Comparison of ENCODE assay signal across 30 cellular contexts in genomic region chr4:53141308-53141707, GRCh38.
"Had no signal": no experiment of that assay in that cellular context is flagged by ENCODE, and none has a peak within 500 bp of the region (broad histone marks: within the 10 kb centered on the region; RNA-seq: fewer than 3 reads in every experiment).

No MANE protein-coding gene starts in this region.

- ATAC-seq: activated CD4-positive, CD25-positive, alpha-beta regulatory T cell treated with anti-CD3 and anti-CD28 coated beads, Interleukin-2, amount 50 U/mL, for 24 hours; activated naive CD8-positive, alpha-beta T cell treated with anti-CD3 and anti-CD28 coated beads, Interleukin-2, amount 50 U/mL, for 24 hours; foreskin keratinocyte; left lobe of liver; lower lobe of right lung; naive thymus-derived CD4-positive, alpha-beta T cell; right lobe of liver; stimulated activated memory B cell treated with anti-CD40 and anti-IgM and Interleukin-4, amounts not matched to agents 10 μg/mL and 1 μg/mL and 100 μg/mL, for 72 hours; T-cell had no signal

- H3K4me1 Mint-ChIP-seq: neural crest cell; stimulated activated memory B cell treated with anti-CD40 and anti-IgM and Interleukin-4, amounts not matched to agents 10 μg/mL and 1 μg/mL and 100 μg/mL, for 72 hours had no signal

- H3K36me3 ChIP-seq: brain microvascular endothelial cell had no signal

- H3K4me3 ChIP-seq: esophagus muscularis mucosa, lower lobe of right lung, right lobe of liver, stomach, suprapubic skin, tibial nerve had no signal

- H3K9me3 Mint-ChIP-seq: central memory CD8-positive, alpha-beta T cell; neural crest cell; stimulated activated memory B cell treated with anti-CD40 and anti-IgM and Interleukin-4, amounts not matched to agents 10 μg/mL and 1 μg/mL and 100 μg/mL, for 72 hours had no signal

- H3K4me1 ChIP-seq: foreskin keratinocyte, lower lobe of right lung, right lobe of liver, stomach, suprapubic skin, tibial nerve had no signal

- DNase-seq: activated CD4-positive, alpha-beta T cell treated with anti-CD3 and anti-CD28 coated beads, Interleukin-2, amount 50 U/mL, for 4 hours; activated CD8-positive, alpha-beta memory T cell treated with anti-CD3 and anti-CD28 coated beads for 24 hours; activated CD8-positive, alpha-beta memory T cell treated with anti-CD3 and anti-CD28 coated beads, Interleukin-2, amount 50 U/mL, for 4 hours; activated effector memory CD4-positive, alpha-beta T cell treated with anti-CD3 and anti-CD28 coated beads, Interleukin-2, amount 50 U/mL, for 16 hours; activated naive CD4-positive, alpha-beta T cell treated with anti-CD3 and anti-CD28 coated beads, Interleukin-2, amount 50 U/mL, for 16 hours; activated naive CD8-positive, alpha-beta T cell treated with anti-CD3 and anti-CD28 coated beads, Interleukin-2, amount 50 U/mL, for 24 hours; activated T-cell treated with anti-CD3 and anti-CD28 coated beads, Interleukin-2, amount 50 U/mL, for 24 hours; anterior cingulate cortex; brain microvascular endothelial cell; effector memory CD4-positive, alpha-beta T cell; foreskin keratinocyte; immature natural killer cell; lower lobe of right lung; naive thymus-derived CD4-positive, alpha-beta T cell; posterior cingulate gyrus; right lobe of liver; small intestine; stimulated activated CD4-positive, alpha-beta T cell treated with anti-CD3 and anti-CD28 coated beads, Interleukin-2, amount 100 ng/mL, for 24 hours; stomach; T-cell had no signal

- H3K27ac Mint-ChIP-seq: activated naive CD8-positive, alpha-beta T cell treated with anti-CD3 and anti-CD28 coated beads, Interleukin-2, amount 50 U/mL, for 24 hours; activated T-cell treated with anti-CD3 and anti-CD28 coated beads, Interleukin-2, amount 50 U/mL, for 24 hours; immature natural killer cell; stimulated activated memory B cell treated with anti-CD40 and anti-IgM and Interleukin-4, amounts not matched to agents 10 μg/mL and 1 μg/mL and 100 μg/mL, for 72 hours; T-cell; T-helper 2 cell treated with Interferon-gamma antibody and Interleukin-4, amounts not matched to agents 5 μg/mL and 100 μg/mL, for 36 hours had no signal

- H3K27me3 Mint-ChIP-seq: activated naive CD8-positive, alpha-beta T cell treated with anti-CD3 and anti-CD28 coated beads, Interleukin-2, amount 50 U/mL, for 24 hours; activated T-cell treated with anti-CD3 and anti-CD28 coated beads, Interleukin-2, amount 50 U/mL, for 24 hours; central memory CD8-positive, alpha-beta T cell; naive thymus-derived CD4-positive, alpha-beta T cell; stimulated activated memory B cell treated with anti-CD40 and anti-IgM and Interleukin-4, amounts not matched to agents 10 μg/mL and 1 μg/mL and 100 μg/mL, for 72 hours; T-cell had no signal

- H3K27ac ChIP-seq: brain microvascular endothelial cell, esophagus muscularis mucosa, foreskin keratinocyte, lower lobe of right lung, right lobe of liver, stomach, suprapubic skin, tibial nerve, VCaP had no signal

- H3K4me3 Mint-ChIP-seq: activated naive CD8-positive, alpha-beta T cell treated with anti-CD3 and anti-CD28 coated beads, Interleukin-2, amount 50 U/mL, for 24 hours; activated T-cell treated with anti-CD3 and anti-CD28 coated beads, Interleukin-2, amount 50 U/mL, for 24 hours; central memory CD8-positive, alpha-beta T cell; immature natural killer cell; naive thymus-derived CD4-positive, alpha-beta T cell; neural crest cell; stimulated activated memory B cell treated with anti-CD40 and anti-IgM and Interleukin-4, amounts not matched to agents 10 μg/mL and 1 μg/mL and 100 μg/mL, for 72 hours; T-cell; T-helper 2 cell treated with Interferon-gamma antibody and Interleukin-4, amounts not matched to agents 5 μg/mL and 100 μg/mL, for 36 hours had no signal

- H3K9me3 ChIP-seq: esophagus muscularis mucosa, lower lobe of right lung, right lobe of liver, stomach, suprapubic skin, tibial nerve had no signal

- H3K27me3 ChIP-seq: brain microvascular endothelial cell, esophagus muscularis mucosa, foreskin keratinocyte, right lobe of liver, stomach, suprapubic skin, tibial nerve had no signal
